8 cellular contexts compared by ENCODE assay signal in genomic region chr3:100402150-100402706, GRCh38. TPM values are rescaled to one million over a fixed set of nuclear protein-coding genes. Genes with fewer than 3 reads are reported as not detected.
DNase-seq lines count a peak whose midpoint lies in the region; ATAC-seq, FAIRE-seq and TF ChIP-seq lines count a peak whose summit lies in the region.

No MANE protein-coding gene starts in this region.

- ATAC-seq in GM12878, result no peak
- no peak for ATAC-seq in left lung

- no peak for TF ChIP-seq CTCF in GM12878 (IDR thresholded peaks at IDR 0.05 in 2 of 3, conservative IDR thresholded peaks at IDR 0.05 in 1 of 3; ENCODE audit: control insufficient read depth in 2 of 3, extremely low read depth in 1 of 3, insufficient read depth in 1 of 3, low read depth in 3 of 3, low read length in 3 of 3)
- no peak for TF ChIP-seq CTCF in left lung (IDR thresholded peaks at IDR 0.05)
- no peak for TF ChIP-seq CTCF in transverse colon (IDR thresholded peaks at IDR 0.05)

- peaks cover 57% of the 10 kb centered on the region for H3K4me1 Mint-ChIP-seq in activated naive CD4-positive, alpha-beta T cell treated with anti-CD3 and anti-CD28 coated beads, Interleukin-2, amount 10 ng/mL, durations not matched to agents 7 days and 5 days

- in situ Hi-C loops in GM12878 (cut with MboI), result no loop called here
- in situ Hi-C loops in transverse colon (cut with MboI; ENCODE audit: low pct_ligation_motif_present in 1 of 4, low pct_unique_long_range_greater_than_20kb in 1 of 4, low sequenced_read_pairs in 3 of 4), result no loop called here

- POLR2A ChIA-PET in GM12878 (lab: Charles Lee), result interaction anchor here (0.7 to 3.1 kb wide), 12 partner anchors 8 to 558 kb away, joined by 3 to 16 read pairs (median 4); partner anchors contain the start of genes NIT2 and TBC1D23

- H3K27me3 Mint-ChIP-seq in activated naive CD4-positive, alpha-beta T cell treated with anti-CD3 and anti-CD28 coated beads, Interleukin-2, amount 10 ng/mL, durations not matched to agents 7 days and 5 days, result no peaks in the 10 kb centered on the region

- peak overlapping the region; percentile 81 for H3K9ac ChIP-seq in GM12878 (ENCODE audit: control insufficient read depth, insufficient read depth, low read length)

- no peak for TF ChIP-seq POLR2A in GM12878 (IDR thresholded peaks at IDR 0.05; ENCODE audit: low read depth, low read length)
- TF ChIP-seq POLR2A in transverse colon (IDR thresholded peaks at IDR 0.05), result no peak

- FAIRE-seq in GM12878 (lab: Jason Lieb, UNC), result no peak

- peak overlapping the region; percentile 98 for H3K27ac Mint-ChIP-seq in activated naive CD4-positive, alpha-beta T cell treated with anti-CD3 and anti-CD28 coated beads, Interleukin-2, amount 10 ng/mL, durations not matched to agents 7 days and 5 days

- H3K9me3 Mint-ChIP-seq in activated naive CD4-positive, alpha-beta T cell treated with anti-CD3 and anti-CD28 coated beads, Interleukin-2, amount 10 ng/mL, durations not matched to agents 7 days and 5 days, result peaks cover 6% of the 10 kb centered on the region

- no peak for DNase-seq in activated naive CD4-positive, alpha-beta T cell treated with anti-CD3 and anti-CD28 coated beads, Interleukin-2, amount 10 ng/mL, durations not matched to agents 7 days and 5 days
- DNase-seq in activated naive CD4-positive, alpha-beta T cell treated with anti-CD3 and anti-CD28 coated beads, Interleukin-2, amount 50 U/mL, for 16 hours, result no peak
- DNase-seq in NCI-H446 (lab: John Stamatoyannopoulos, UW) (peak; percentile 38 to 41), GM12878 (ENCODE audit: low read depth, low spot score) (no peak), left lung (no peak), transverse colon (no peak), kidney glomerular epithelial cell (lab: John Stamatoyannopoulos, UW) (no peak)
- no peak for DNase-seq in stimulated activated CD4-positive, alpha-beta T cell treated with anti-CD3 and anti-CD28 coated beads, Interleukin-12 subunit alpha, Interleukin-12 subunit beta, amount 100 ng/mL, for 4 hours

- 4% methylated on average over 3 of the region's 3 CpGs for WGBS in GM12878 (ENCODE audit: insufficient coverage, insufficient replicate concordance, low lambda C conversion rate, missing lambda C conversion rate)
- 3% methylated on average over 3 of the region's 3 CpGs for WGBS in transverse colon (ENCODE audit: low coverage in 1 of 2), 2 donors

- no peaks in the 10 kb centered on the region for H3K4me1 ChIP-seq in GM12878 (ENCODE audit: control insufficient read depth, insufficient read depth, low read length)
- H3K4me1 ChIP-seq in left lung, result peaks cover 15 to 37% of the 10 kb centered on the region in 2 donors
- H3K4me1 ChIP-seq in transverse colon, result peaks cover 10 to 49% (median 35%) of the 10 kb centered on the region in 4 donors

- intact Hi-C loops in GM12878 (cut with micrococcal nuclease; ENCODE audit: unreplicated experiment) (loop anchor here (5.0 kb wide), 1 partner anchor 190 kb away; no protein-coding TSS in a partner anchor), left lung (cut with DNase I) (no loop called here), transverse colon (cut with DNase I; ENCODE audit: low total_unique reads) (no loop called here)

- peaks cover 72% of the 10 kb centered on the region for H3K79me2 ChIP-seq in GM12878 (ENCODE audit: control insufficient read depth, insufficient read depth, low read length)

- no peak overlapping the region; the same call in 1 of the 2 replicates for H2AFZ ChIP-seq in GM12878 (ENCODE audit: control insufficient read depth, low read depth, low read length)

- H3K27me3 ChIP-seq in GM12878 (replicated peaks in 1 of 2; ENCODE audit: control insufficient read depth in 2 of 2, insufficient read depth in 2 of 2, low read length in 1 of 2) (no peaks in the 10 kb centered on the region), left lung (no peaks in the 10 kb centered on the region), transverse colon (no peaks in the 10 kb centered on the region)

- RAD21 ChIA-PET in GM12878 (lab: Charles Lee; ENCODE audit: unreplicated experiment), result interaction anchor here (0.7 to 1.7 kb wide), 6 partner anchors 11 to 333 kb away, joined by 3 to 7 read pairs (median 4); partner anchors contain the start of gene TBC1D23

- no peaks in the 10 kb centered on the region for H4K20me1 ChIP-seq in GM12878 (ENCODE audit: control insufficient read depth, insufficient read depth)

- TF ChIP-seq EP300 in GM12878 (IDR thresholded peaks at IDR 0.05; ENCODE audit: borderline replicate concordance in 1 of 2, control insufficient read depth in 1 of 2, low read depth in 2 of 2, low read length in 2 of 2) (no peak), transverse colon (IDR thresholded peaks at IDR 0.05; ENCODE audit: low read depth) (no peak)

- peak overlapping the region; percentile 96 for H3K4me3 Mint-ChIP-seq in activated naive CD4-positive, alpha-beta T cell treated with anti-CD3 and anti-CD28 coated beads, Interleukin-2, amount 10 ng/mL, durations not matched to agents 7 days and 5 days

- H3K27ac ChIP-seq in GM12878 (ENCODE audit: control insufficient read depth, insufficient read depth) (peak overlapping the region; percentile 99), left lung (peak overlapping the region; percentile 90 to 91), transverse colon (peak overlapping the region; percentile 94 to 97 (median 96))

- CTCF ChIA-PET in activated naive CD4-positive, alpha-beta T cell treated with anti-CD3 and anti-CD28 coated beads, Interleukin-2, amount 10 ng/mL, durations not matched to agents 7 days and 5 days (lab: Charles Lee), result interaction anchor here (0.6 to 1.1 kb wide), 3 partner anchors 39 to 175 kb away, joined by 3 to 4 read pairs (median 3); no protein-coding TSS in a partner anchor
- CTCF ChIA-PET in GM12878 (lab: Yijun Ruan, JAX), result interaction anchor here (0.6 to 1.9 kb wide), 11 partner anchors 9 to 233 kb away, joined by 3 to 7 read pairs (median 5); partner anchors contain the start of gene TMEM45A

- H3K9me3 ChIP-seq in GM12878 (replicated peaks; ENCODE audit: control insufficient read depth, insufficient read depth, low read length) (peaks cover 3% of the 10 kb centered on the region; the same call in 2 of the 3 replicates), left lung (peaks cover 0 to 3% of the 10 kb centered on the region in 2 donors), transverse colon (peaks cover 0 to 6% of the 10 kb centered on the region in 2 donors)

- H3K36me3 ChIP-seq in GM12878 (ENCODE audit: control insufficient read depth in 2 of 2, insufficient read depth in 2 of 2, low read length in 1 of 2) (no peaks in the 10 kb centered on the region; a peak in 1 of 4 replicates), left lung (no peaks in the 10 kb centered on the region), transverse colon (peaks cover 0 to 6% (median 0%) of the 10 kb centered on the region in 4 donors)

- BruUV-seq in GM12878 (replicated peaks; lab: Mats Ljungman, UMichigan), result no TSS peak

- H3K4me2 ChIP-seq in GM12878 (ENCODE audit: control insufficient read depth, insufficient read depth), result peak overlapping the region; percentile 58

- SMC1A ChIA-PET in GM12878 (lab: Charles Lee; ENCODE audit: uncharacterized antibody, unreplicated experiment), result interaction anchor here (0.6 to 1.9 kb wide), 23 partner anchors 8 to 1480 kb away, joined by 3 to 8 read pairs (median 4); partner anchors contain the start of gene NIT2

- H3K36me3 Mint-ChIP-seq in activated naive CD4-positive, alpha-beta T cell treated with anti-CD3 and anti-CD28 coated beads, Interleukin-2, amount 10 ng/mL, durations not matched to agents 7 days and 5 days, result peaks cover 14% of the 10 kb centered on the region

- H3K4me3 ChIP-seq in GM12878, result peak overlapping the region; percentile 73
- H3K4me3 ChIP-seq in left lung, result peak overlapping the region; percentile 73 to 96
- peak overlapping the region; percentile 85 to 99 (median 93) for H3K4me3 ChIP-seq in transverse colon

- TF ChIP-seq RAD21 in GM12878 (IDR thresholded peaks at IDR 0.05; ENCODE audit: insufficient read depth, low read depth, low read length), result no peak

RNA-seq across cellular contexts. Expression of gene LNP1, which starts 0.9 kb away (rescaled TPM):
- 22.9 and 24.1 TPM in 2 replicates for total RNA-seq in GM12878 (2013; cell fraction: nucleolus; rRNA removed)
- total RNA-seq in GM12878 (2014; rRNA removed) (2.8 and 4.4 TPM in 2 replicates), GM12878 (2014; rRNA removed; fragmentation: Illumina TruSeq; extraction: Trizol) (3.7 and 4.2 TPM in 2 replicates), GM12878 (2021) (2.4 and 2.5 TPM in 2 replicates), left lung (1 to 10 TPM; 1.4 to 2.1 TPM), transverse colon (1 to 10 TPM in 1 of 4 donors, under 1 TPM in 2, not detected in 1; 0.27 to 2.2 (median 0.40) TPM)
- 0.88 TPM for polyA plus RNA-seq in GM12878 (2011; ENCODE audit: low read depth)
- polyA plus RNA-seq in GM12878 (2011; rRNA removed) (3.7 and 4.1 TPM in 2 replicates), GM12878 (2014; fragmentation: Illumina TruSeq; extraction: Trizol) (3.4 and 3.5 TPM in 2 replicates), GM12878 (2014; fragmentation: Nextera tagmentation; extraction: Ambion mirVana) (1 to 10 TPM; 2.1 to 2.5 TPM), GM12878 (2014; rRNA removed) (2.4 and 2.5 TPM in 2 replicates), GM12878 (2016; fragmentation: Nextera tagmentation; extraction: Ambion mirVana) (1 to 10 TPM; 2.5 to 3.3 TPM)
- polyA plus RNA-seq in GM12878 (2011; cell fraction: cytosol; rRNA removed), result 3.0 and 4.0 TPM in 2 replicates
- polyA plus RNA-seq in GM12878 (2011; cell fraction: nucleus; rRNA removed), result 4.0 and 4.7 TPM in 2 replicates
- 1.2 and 1.3 TPM in 2 replicates for polyA plus RNA-seq in GM12878 (2012)
- 8.3 and 9.8 TPM in 2 replicates for polyA minus RNA-seq in GM12878 (2011; rRNA and poly(A)+ RNA removed)
- polyA minus RNA-seq in GM12878 (2011; cell fraction: cytosol; rRNA and poly(A)+ RNA removed), result 1.6 and 1.9 TPM in 2 replicates
- 11.8 and 14.8 TPM in 2 replicates for polyA minus RNA-seq in GM12878 (2011; cell fraction: nucleus; rRNA and poly(A)+ RNA removed)

RNA-seq across cellular contexts. Expression of gene TOMM70, which starts 1.3 kb away (rescaled TPM):
- total RNA-seq in GM12878 (2013; cell fraction: nucleolus; rRNA removed), result 56.3 and 56.4 TPM in 2 replicates
- total RNA-seq in GM12878 (2014; rRNA removed) (44.0 and 44.8 TPM in 2 replicates), GM12878 (2014; rRNA removed; fragmentation: Illumina TruSeq; extraction: Trizol) (62.3 and 64.1 TPM in 2 replicates), GM12878 (2021) (46.2 and 46.6 TPM in 2 replicates), left lung (10 to 100 TPM; 28.0 to 31.4 TPM), transverse colon (10 to 100 TPM; 13.1 to 38.1 (median 33.0) TPM)
- polyA plus RNA-seq in GM12878 (2011; ENCODE audit: low read depth), result 16.9 TPM
- polyA plus RNA-seq in GM12878 (2011; rRNA removed) (47.8 and 77.8 TPM in 2 replicates), GM12878 (2014; fragmentation: Illumina TruSeq; extraction: Trizol) (57.1 and 68.3 TPM in 2 replicates), GM12878 (2014; fragmentation: Nextera tagmentation; extraction: Ambion mirVana) (10 to 100 TPM; 12.7 to 22.6 TPM), GM12878 (2014; rRNA removed) (34.2 and 38.5 TPM in 2 replicates), GM12878 (2016; fragmentation: Nextera tagmentation; extraction: Ambion mirVana) (10 to 100 TPM; 33.6 to 33.8 TPM)
- polyA plus RNA-seq in GM12878 (2011; cell fraction: cytosol; rRNA removed), result 17.1 and 19.6 TPM in 2 replicates
- 12.2 and 16.6 TPM in 2 replicates for polyA plus RNA-seq in GM12878 (2011; cell fraction: nucleus; rRNA removed)
- 24.6 and 31.3 TPM in 2 replicates for polyA plus RNA-seq in GM12878 (2012)
- 30.4 and 44.3 TPM in 2 replicates for polyA minus RNA-seq in GM12878 (2011; rRNA and poly(A)+ RNA removed)
- 23.1 and 25.9 TPM in 2 replicates for polyA minus RNA-seq in GM12878 (2011; cell fraction: cytosol; rRNA and poly(A)+ RNA removed)
- 11.5 and 17.9 TPM in 2 replicates for polyA minus RNA-seq in GM12878 (2011; cell fraction: nucleus; rRNA and poly(A)+ RNA removed)

Comparison
In these comparisons a context has a peak if more than half of its experiments do, and no peak if none do; other contexts are left out.
1. DNase-seq: peak in NCI-H446 (2 of 2); none in activated naive CD4-positive, alpha-beta T cell treated with anti-CD3 and anti-CD28 coated beads, Interleukin-2, amount 10 ng/mL, durations not matched to agents 7 days and 5 days (single experiment), activated naive CD4-positive, alpha-beta T cell treated with anti-CD3 and anti-CD28 coated beads, Interleukin-2, amount 50 U/mL, for 16 hours (single experiment), GM12878 (single experiment), left lung (0 of 2), transverse colon (single experiment), stimulated activated CD4-positive, alpha-beta T cell treated with anti-CD3 and anti-CD28 coated beads, Interleukin-12 subunit alpha, Interleukin-12 subunit beta, amount 100 ng/mL, for 4 hours (single experiment) and kidney glomerular epithelial cell (single experiment).
2. Peak in every context shown above with its lines, with median percentiles within 50 percentile points of each other: H3K27ac ChIP-seq and H3K4me3 ChIP-seq.